In genomic region chr3:31404871-31405270, GRCh38 we compare ENCODE assay signal across 19 cellular contexts.
"Had no signal": no experiment of that assay in that cellular context is flagged by ENCODE, and none has a peak within 500 bp of the region (broad histone marks: within the 10 kb centered on the region; RNA-seq: fewer than 3 reads in every experiment).

No MANE protein-coding gene starts in this region.

- H3K27ac ChIP-seq: HL-60, KMS-11 had no signal

- DNase-seq: Kasumi-1, MM.1S, NCI-H1092 treated with DMSO at 0.1 percent for 48 hours, NCI-H1436, NCI-H187, NCI-H2029, NCI-H2171 treated with DMSO at 0.1 percent for 48 hours, NCI-H2227 treated with DMSO at 0.1 percent for 48 hours, NCI-H524 treated with DMSO at 0.1 percent for 48 hours, NCI-H69, NCI-H774, Right ventricle myocardium superior, RPMI8226, SK-N-SH, SW 1271, T-cell had no signal

- H3K4me3 ChIP-seq: K562 had no signal

- ATAC-seq: K562, T-cell had no signal
